Comparison of ENCODE assay signal across 16 cellular contexts in the genomic region with DNA sequence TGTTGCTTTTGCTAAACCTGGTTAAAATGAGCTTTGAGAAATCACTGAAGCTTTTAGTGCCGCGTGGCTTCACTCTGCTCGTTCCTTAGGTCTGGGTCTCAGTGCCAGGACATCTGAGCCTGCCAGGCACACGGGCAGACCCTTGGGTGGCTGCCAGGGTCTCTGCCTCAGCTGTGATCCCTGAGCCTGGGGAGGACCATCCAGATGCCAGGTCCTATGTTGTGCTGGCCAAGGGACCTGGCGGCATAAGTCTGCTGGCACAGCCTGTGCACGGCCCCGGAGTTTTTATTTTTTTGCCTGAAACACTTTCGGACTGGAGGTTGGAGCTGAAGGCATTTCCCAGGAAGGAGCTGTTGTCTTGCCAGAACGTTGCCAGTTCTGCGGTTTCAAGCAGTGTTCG.
DNase-seq lines count a peak whose midpoint lies in the region; ATAC-seq and TF ChIP-seq lines count a peak whose summit lies in the region.
"Had no signal": no experiment of that assay in that cellular context is flagged by ENCODE, and none has a peak within 500 bp of the region (broad histone marks: within the 10 kb centered on the region; RNA-seq: fewer than 3 reads in every experiment).

No MANE protein-coding gene starts in this region.

- no peaks in the 10 kb centered on the region for H3K9me3 ChIP-seq in BE2C
- H3K9me3 ChIP-seq in heart left ventricle: no peaks in the 10 kb centered on the region
- H3K9me3 ChIP-seq: upper lobe of left lung had no signal

- TF ChIP-seq POLR2A in heart left ventricle (IDR thresholded peaks at IDR 0.05): no peak

- H3K4me3 ChIP-seq in BE2C (ENCODE audit: low read depth, low read length) (no peak overlapping the region), heart left ventricle (peak overlapping the region in 3 of 12 donors; percentile 2 to 19 (median 15))
- H3K4me3 ChIP-seq: upper lobe of left lung had no signal

- H3K27me3 ChIP-seq in BE2C (no peaks in the 10 kb centered on the region), heart left ventricle (no peaks in the 10 kb centered on the region)
- H3K27me3 ChIP-seq: upper lobe of left lung had no signal

- 47 to 71% (median 61%) methylated on average over 10 to 11 of the region's 11 CpGs for WGBS in heart left ventricle, 4 donors

- TF ChIP-seq CTCF in BE2C (IDR thresholded peaks at IDR 0.05; ENCODE audit: low read depth, low read length) (no peak), heart left ventricle (IDR thresholded peaks at IDR 0.05) (no peak)

- H3K4me1 ChIP-seq in BE2C (no peaks in the 10 kb centered on the region), heart left ventricle (peaks cover 0 to 18% (median 3%) of the 10 kb centered on the region in 12 donors)
- H3K4me1 ChIP-seq: upper lobe of left lung had no signal

- no peaks in the 10 kb centered on the region for H3K36me3 ChIP-seq in BE2C
- no peaks in the 10 kb centered on the region for H3K36me3 ChIP-seq in heart left ventricle
- H3K36me3 ChIP-seq: upper lobe of left lung had no signal

- peak; percentile 48 for DNase-seq in BE2C
- peak in 49 of 56 donors; percentile 13 to 85 (median 54) for DNase-seq in amygdala (lab: John Stamatoyannopoulos, UW)
- peak; percentile 41 to 86 (median 75) for DNase-seq in heart left ventricle
- DNase-seq in pons (ENCODE audit: low spot score): peak; percentile 47
- no peak for DNase-seq in stimulated activated CD4-positive, alpha-beta T cell treated with anti-CD3 and anti-CD28 coated beads, Interleukin-4, amount 100 ng/mL, for 24 hours
- no peak for DNase-seq in activated CD4-positive, CD25-positive, alpha-beta regulatory T cell treated with anti-CD3 and anti-CD28 coated beads, Interleukin-2, amount 50 U/mL, for 72 hours
- DNase-seq: activated gamma-delta T cell; Calu3; foreskin fibroblast; Kasumi-1; NCI-H2029; NCI-H69; stimulated activated CD4-positive, alpha-beta T cell treated with anti-CD3 and anti-CD28 coated beads, Interleukin-1b, Interleukin-23, amount 100 ng/mL, for 48 hours had no signal

- intact Hi-C loops in heart left ventricle (cut with DNase I): no loop called here

- ATAC-seq in heart left ventricle (peak; percentile 82 to 92 (median 89)), HG02884 (IDR thresholded peaks at IDR 0.05; ENCODE audit: unreplicated experiment) (no peak), HG02642 (IDR thresholded peaks at IDR 0.05; ENCODE audit: poor library complexity, unreplicated experiment) (no peak)

- peak overlapping the region in 5 of 12 donors; percentile 2 to 74 (median 46) for H3K27ac ChIP-seq in heart left ventricle
- H3K27ac ChIP-seq: upper lobe of left lung had no signal

Comparison
In these comparisons a context has a peak if more than half of its experiments do, and no peak if none do; other contexts are left out.
1. DNase-seq: peak in BE2C (single experiment), amygdala (49 of 56), heart left ventricle (5 of 5) and pons (single experiment); none in stimulated activated CD4-positive, alpha-beta T cell treated with anti-CD3 and anti-CD28 coated beads, Interleukin-4, amount 100 ng/mL, for 24 hours (single experiment) and activated CD4-positive, CD25-positive, alpha-beta regulatory T cell treated with anti-CD3 and anti-CD28 coated beads, Interleukin-2, amount 50 U/mL, for 72 hours (single experiment).
2. ATAC-seq: peak in heart left ventricle (4 of 4); none in HG02884 (single experiment) and HG02642 (single experiment).